Comparison of ENCODE assay signal across 8 cellular contexts in genomic region chr12:116880213-116880816, GRCh38. TPM values are rescaled to one million over a fixed set of nuclear protein-coding genes. Genes with fewer than 3 reads are reported as not detected.
DNase-seq lines count a peak whose midpoint lies in the region; ATAC-seq and TF ChIP-seq lines count a peak whose summit lies in the region.

No MANE protein-coding gene starts in this region.

- intact Hi-C loops in PC-9 (cut with micrococcal nuclease; ENCODE audit: unreplicated experiment) (loop anchor here (2.0 kb wide), 1 partner anchor 36 kb away; no protein-coding TSS in a partner anchor), esophagus squamous epithelium (cut with DNase I) (no loop called here)

- H4K20me1 ChIP-seq in PC-9 (ENCODE audit: insufficient read depth), result no peaks in the 10 kb centered on the region

- peak overlapping the region; percentile 45 for H3K27ac ChIP-seq in PC-9
- no peak overlapping the region for H3K27ac ChIP-seq in esophagus squamous epithelium
- no peak overlapping the region for H3K27ac ChIP-seq in skeletal muscle tissue (ENCODE audit: low read depth, low read length)

- peaks cover 3% of the 10 kb centered on the region; the same call in 1 of the 2 replicates for H3K27me3 ChIP-seq in PC-9 (ENCODE audit: insufficient read depth, low read depth)
- peaks cover 0 to 100% (median 18%) of the 10 kb centered on the region in 4 donors for H3K27me3 ChIP-seq in esophagus squamous epithelium
- H3K27me3 ChIP-seq in skeletal muscle tissue (ENCODE audit: control insufficient read depth in 3 of 3, insufficient read depth in 3 of 3, low read length in 3 of 3), result peaks cover 59 to 67% (median 60%) of the 10 kb centered on the region in 3 donors

- no peak for TF ChIP-seq POLR2A in esophagus squamous epithelium (IDR thresholded peaks at IDR 0.05)

- H3K4me1 ChIP-seq in PC-9 (replicated peaks; ENCODE audit: insufficient read depth) (peaks cover 18% of the 10 kb centered on the region), esophagus squamous epithelium (peaks cover 20 to 51% (median 33%) of the 10 kb centered on the region in 3 donors), skeletal muscle tissue (ENCODE audit: control insufficient read depth in 3 of 3, insufficient read depth in 3 of 3, low read length in 3 of 3) (peaks cover 30 to 34% (median 32%) of the 10 kb centered on the region in 3 donors)

- no TSS peak for BruUV-seq in PC-9 (replicated peaks; lab: Mats Ljungman, UMichigan)

- H3K9me2 ChIP-seq in PC-9 (ENCODE audit: insufficient read depth), result no peaks in the 10 kb centered on the region

- no peaks in the 10 kb centered on the region for H3K36me3 Mint-ChIP-seq in T-helper 1 cell treated with Interleukin-12 subunit alpha and Interleukin-12 subunit beta and Interleukin-4 antibody, amounts not matched to agents 30 μg/mL and 1 μg/mL, for 36 hours (ENCODE audit: low read depth)

- H3K9me3 Mint-ChIP-seq in T-helper 1 cell treated with Interleukin-12 subunit alpha and Interleukin-12 subunit beta and Interleukin-4 antibody, amounts not matched to agents 30 μg/mL and 1 μg/mL, for 36 hours, result no peaks in the 10 kb centered on the region

- peak overlapping the region; percentile 73 for H3K4me3 Mint-ChIP-seq in T-helper 1 cell treated with Interleukin-12 subunit alpha and Interleukin-12 subunit beta and Interleukin-4 antibody, amounts not matched to agents 30 μg/mL and 1 μg/mL, for 36 hours

- peak overlapping the region; percentile 96 for H3K4me2 ChIP-seq in PC-9

- H3K36me3 ChIP-seq in PC-9 (ENCODE audit: low read depth), result no peaks in the 10 kb centered on the region
- no peaks in the 10 kb centered on the region for H3K36me3 ChIP-seq in esophagus squamous epithelium
- H3K36me3 ChIP-seq in skeletal muscle tissue (ENCODE audit: control insufficient read depth in 3 of 3, insufficient read depth in 3 of 3, low read length in 3 of 3), result no peaks in the 10 kb centered on the region

- ATAC-seq in GM21423 (IDR thresholded peaks at IDR 0.05; ENCODE audit: unreplicated experiment) (no peak), HG02610 (IDR thresholded peaks at IDR 0.05; ENCODE audit: unreplicated experiment) (no peak)

- H3K4me1 Mint-ChIP-seq in T-helper 1 cell treated with Interleukin-12 subunit alpha and Interleukin-12 subunit beta and Interleukin-4 antibody, amounts not matched to agents 30 μg/mL and 1 μg/mL, for 36 hours (ENCODE audit: low read depth), result peaks cover 21% of the 10 kb centered on the region

- peaks cover 86% of the 10 kb centered on the region for H3K27me3 Mint-ChIP-seq in T-helper 1 cell treated with Interleukin-12 subunit alpha and Interleukin-12 subunit beta and Interleukin-4 antibody, amounts not matched to agents 30 μg/mL and 1 μg/mL, for 36 hours (ENCODE audit: low read depth)

- POLR2A ChIA-PET in PC-9 (lab: Charles Lee; ENCODE audit: unreplicated experiment), result interaction anchor here (0.5 to 0.6 kb wide), 2 partner anchors 9 to 12 kb away, joined by 3 to 4 read pairs; no protein-coding TSS in a partner anchor

- no peak overlapping the region for H3K27ac Mint-ChIP-seq in T-helper 1 cell treated with Interleukin-12 subunit alpha and Interleukin-12 subunit beta and Interleukin-4 antibody, amounts not matched to agents 30 μg/mL and 1 μg/mL, for 36 hours

- peaks cover 19% of the 10 kb centered on the region; the same call in 1 of the 2 replicates for H3K79me2 ChIP-seq in PC-9 (ENCODE audit: low read depth)

- H3F3A ChIP-seq in PC-9 (ENCODE audit: insufficient read depth, low read depth), result peaks cover 37% of the 10 kb centered on the region

- no peaks in the 10 kb centered on the region for H3K9me3 ChIP-seq in PC-9 (ENCODE audit: insufficient read depth, low read depth)
- H3K9me3 ChIP-seq in esophagus squamous epithelium, result no peaks in the 10 kb centered on the region
- no peaks in the 10 kb centered on the region for H3K9me3 ChIP-seq in skeletal muscle tissue (ENCODE audit: control insufficient read depth in 3 of 3, low read length in 3 of 3)

- H2AFZ ChIP-seq in PC-9, result peak overlapping the region; percentile 78; the same call in 1 of the 2 replicates

- peak overlapping the region in 1 of 3 donors; percentile 11 for H3K9ac ChIP-seq in skeletal muscle tissue (ENCODE audit: low read depth in 1 of 3, low read length in 3 of 3)

- TF ChIP-seq CTCF in PC-9 (conservative IDR thresholded peaks at IDR 0.05) (no peak), esophagus squamous epithelium (IDR thresholded peaks at IDR 0.05) (no peak)

- WGBS in esophagus squamous epithelium, 2 donors, result 2 to 3% methylated on average over 16 to 18 of the region's 21 CpGs

- DNase-seq in T-helper 1 cell, result no peak
- peak in 1 of 2 experiments; percentile 34 for DNase-seq in PC-9
- DNase-seq in esophagus squamous epithelium (lab: John Stamatoyannopoulos, UW), result no peak
- DNase-seq in medulla oblongata (ENCODE audit: extremely low spot score), result no peak

- peak overlapping the region; percentile 67 for H3K4me3 ChIP-seq in PC-9
- H3K4me3 ChIP-seq in esophagus squamous epithelium, result peak overlapping the region; percentile 16 to 65 (median 36)
- peak overlapping the region; percentile 38 to 52 (median 52) for H3K4me3 ChIP-seq in skeletal muscle tissue (ENCODE audit: low read length in 3 of 3)

- CTCF ChIA-PET in PC-9 (lab: Charles Lee), result interaction anchor here (1.2 kb wide), 1 partner anchor 144 kb away, joined by 3 read pairs; no protein-coding TSS in a partner anchor

RNA-seq across cellular contexts. Expression of gene HRK, which starts 0.9 kb away (rescaled TPM):
- total RNA-seq in PC-9 (2021) (0.55 and 1.4 TPM in 2 replicates), esophagus squamous epithelium (under 1 TPM; 0.19 to 1.00 (median 0.25) TPM), skeletal muscle tissue (0.52 TPM)

RNA-seq across cellular contexts. Expression of gene FBXW8, which starts 30.4 kb away (rescaled TPM):
- 20.6 and 27.4 TPM in 2 replicates for total RNA-seq in PC-9 (2021)
- 10 to 100 TPM in 2 of 4 donors, 1 to 10 TPM in 2; 7.4 to 15.4 (median 10.2) TPM for total RNA-seq in esophagus squamous epithelium
- 8.9 TPM for total RNA-seq in skeletal muscle tissue
